Comparison of ENCODE assay signal across 9 cellular contexts in the genomic region with DNA sequence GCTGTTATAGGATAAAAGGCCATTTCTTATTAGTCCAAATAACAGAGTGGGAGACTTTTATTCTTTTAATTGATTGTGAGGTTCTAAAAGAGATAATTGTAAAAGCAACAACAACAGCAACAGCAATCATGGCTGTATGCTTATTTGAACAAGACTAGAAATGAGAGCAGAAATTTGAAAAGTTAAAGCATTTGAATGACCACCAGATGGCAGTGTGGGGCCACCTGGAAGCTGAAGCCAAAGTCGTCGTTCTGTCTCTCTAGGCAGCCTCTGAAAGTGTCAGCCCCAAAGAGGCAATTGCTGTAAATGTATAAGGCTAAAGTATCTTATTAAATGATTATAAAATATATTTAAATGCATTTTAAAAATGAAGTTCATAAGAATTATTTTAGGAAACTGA. TPM values are rescaled to one million over a fixed set of nuclear protein-coding genes. Genes with fewer than 3 reads are reported as not detected.
DNase-seq lines count a peak whose midpoint lies in the region; ATAC-seq and TF ChIP-seq lines count a peak whose summit lies in the region.
"Had no signal": no experiment of that assay in that cellular context is flagged by ENCODE, and none has a peak within 500 bp of the region (broad histone marks: within the 10 kb centered on the region; RNA-seq: fewer than 3 reads in every experiment).

No MANE protein-coding gene starts in this region.

- ATAC-seq in Right ventricle myocardium superior (ENCODE audit: poor library complexity): peak; percentile 46
- ATAC-seq in HG03066 (IDR thresholded peaks at IDR 0.05; ENCODE audit: low read depth, unreplicated experiment): peak; percentile 67
- peak in 1 of 2 donors; percentile 59 for ATAC-seq in lower lobe of right lung

- H3K9me3 ChIP-seq in lower lobe of right lung: no peaks in the 10 kb centered on the region

- H3K27ac ChIP-seq in lower lobe of right lung: no peak overlapping the region
- H3K27ac ChIP-seq: skin epidermis had no signal

- intact Hi-C loops in Right ventricle myocardium superior (cut with DNase I): no loop called here
- intact Hi-C loops in cardiac septum (cut with DNase I): no loop called here
- intact Hi-C loops in lower lobe of right lung (cut with DNase I): no loop called here

- TF ChIP-seq CTCF in choroid plexus epithelial cell (conservative IDR thresholded peaks at IDR 0.05; ENCODE audit: low read depth, low read length) (peak; percentile 70), lower lobe of right lung (IDR thresholded peaks at IDR 0.05) (peak; percentile 65)

- H3K4me3 ChIP-seq in choroid plexus epithelial cell (ENCODE audit: low read depth, low read length) (no peak overlapping the region), lower lobe of right lung (no peak overlapping the region)
- H3K4me3 ChIP-seq: skin epidermis had no signal

- DNase-seq in Right ventricle myocardium superior (no peak), cardiac septum (ENCODE audit: low spot score) (no peak), NCI-H345 (lab: John Stamatoyannopoulos, UW) (peak; percentile 30), choroid plexus epithelial cell (ENCODE audit: low read depth) (peak; percentile 63), lower lobe of right lung (peak; percentile 42)
- DNase-seq in activated CD4-positive, alpha-beta T cell treated with anti-CD3 and anti-CD28 coated beads for 24 hours (ENCODE audit: low read depth in 2 of 2): peak; percentile 38 to 53
- peak; percentile 37 for DNase-seq in stimulated activated CD8-positive, alpha-beta memory T cell treated with anti-CD3 and anti-CD28 coated beads, Interleukin-4, amount 100 ng/mL, for 24 hours (ENCODE audit: low read depth)

- no peaks in the 10 kb centered on the region for H3K27me3 ChIP-seq in lower lobe of right lung (ENCODE audit: low read depth)

- H3K36me3 ChIP-seq in lower lobe of right lung: no peaks in the 10 kb centered on the region

- no peaks in the 10 kb centered on the region for H3K4me1 ChIP-seq in lower lobe of right lung

RNA-seq across cellular contexts. Expression of a gene that starts 42.2 kb away (rescaled TPM):
- total RNA-seq in Right ventricle myocardium superior (not detected), cardiac septum (0.19 TPM), lower lobe of right lung (1.0 TPM)

RNA-seq across cellular contexts. Expression of a gene that starts 56.1 kb away (rescaled TPM):
- total RNA-seq in Right ventricle myocardium superior: not detected
- not detected for total RNA-seq in cardiac septum
- not detected for total RNA-seq in lower lobe of right lung

Comparison
In these comparisons a context has a peak if more than half of its experiments do, and no peak if none do; other contexts are left out.
1. DNase-seq: peak in NCI-H345 (single experiment), activated CD4-positive, alpha-beta T cell treated with anti-CD3 and anti-CD28 coated beads for 24 hours (2 of 2), choroid plexus epithelial cell (single experiment), lower lobe of right lung (single experiment) and stimulated activated CD8-positive, alpha-beta memory T cell treated with anti-CD3 and anti-CD28 coated beads, Interleukin-4, amount 100 ng/mL, for 24 hours (single experiment); none in Right ventricle myocardium superior (single experiment) and cardiac septum (single experiment).